Comparison of ENCODE assay signal across 13 cellular contexts in the genomic region with DNA sequence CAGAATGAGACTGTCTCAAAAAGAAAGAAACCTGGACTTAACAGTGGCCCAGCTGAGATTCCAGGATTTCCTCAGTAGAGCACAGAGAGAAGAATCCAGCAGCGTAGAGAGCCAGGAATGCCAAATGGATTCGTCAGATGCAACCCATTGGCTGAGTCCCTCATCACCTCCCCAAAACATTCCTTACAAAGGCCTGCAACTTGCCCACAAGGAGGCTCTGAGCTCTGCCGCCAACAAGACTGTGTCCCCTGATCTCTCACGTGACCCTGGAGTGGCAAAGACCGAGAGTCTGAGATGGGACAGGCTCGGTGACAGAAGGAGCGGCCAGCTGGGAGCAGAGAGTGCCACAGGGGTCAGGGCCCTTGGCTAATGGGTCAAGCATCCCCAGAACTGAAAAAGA. TPM values are rescaled to one million over a fixed set of nuclear protein-coding genes. Genes with fewer than 3 reads are reported as not detected.
DNase-seq lines count a peak whose midpoint lies in the region; ATAC-seq and TF ChIP-seq lines count a peak whose summit lies in the region.
"Had no signal": no experiment of that assay in that cellular context is flagged by ENCODE, and none has a peak within 500 bp of the region (broad histone marks: within the 10 kb centered on the region; RNA-seq: fewer than 3 reads in every experiment).

No MANE protein-coding gene starts in this region.

- H3K36me3 ChIP-seq in transverse colon = no peaks in the 10 kb centered on the region
- H3K36me3 ChIP-seq: BE2C had no signal

- intact Hi-C loops in Right ventricle myocardium inferior (cut with DNase I) (loop anchor here (5.0 kb wide), 1 partner anchor 117 kb away; no protein-coding TSS in a partner anchor), cardiac septum (cut with DNase I) (loop anchor here (5.0 kb wide), 1 partner anchor 38 kb away; no protein-coding TSS in a partner anchor), transverse colon (cut with DNase I; ENCODE audit: low total_unique reads) (loop anchor here (5.0 kb wide), 2 partner anchors 48 to 122 kb away; no protein-coding TSS in a partner anchor)

- TF ChIP-seq CTCF in astrocyte of the spinal cord (IDR thresholded peaks at IDR 0.05; ENCODE audit: low read depth, low read length) (peak; percentile 51), transverse colon (IDR thresholded peaks at IDR 0.05) (peak in 2 of 5 experiments; percentile 14 to 32)

- no peak for TF ChIP-seq POLR2A in transverse colon (IDR thresholded peaks at IDR 0.05)

- H3K4me1 ChIP-seq in transverse colon = peaks cover 3 to 23% (median 22%) of the 10 kb centered on the region in 4 donors
- H3K4me1 ChIP-seq: BE2C had no signal

- CTCF ChIA-PET in activated CD4-positive, alpha-beta memory T cell treated with anti-CD3 and anti-CD28 coated beads, Interleukin-2, amount 10 ng/mL, durations not matched to agents 7 days and 5 days (lab: Charles Lee) = interaction anchor here (1.0 kb wide), 1 partner anchor 559 kb away, joined by 3 read pairs; no protein-coding TSS in a partner anchor

- ATAC-seq in Right ventricle myocardium inferior (no peak), GM19351 (IDR thresholded peaks at IDR 0.05; ENCODE audit: unreplicated experiment) (no peak)
- no peak for ATAC-seq in activated naive CD4-positive, alpha-beta T cell treated with anti-CD3 and anti-CD28 coated beads, Interleukin-2, amount 50 U/mL, for 72 hours
- ATAC-seq: mucosa of descending colon, Panc1 had no signal

- H3K27me3 ChIP-seq in transverse colon = peaks cover 16% of the 10 kb centered on the region

- TF ChIP-seq EP300 in transverse colon (IDR thresholded peaks at IDR 0.05; ENCODE audit: low read depth) = no peak

- H3K4me3 ChIP-seq in astrocyte of the spinal cord (ENCODE audit: low read depth, low read length) = no peak overlapping the region
- no peak overlapping the region for H3K4me3 ChIP-seq in transverse colon
- H3K4me3 ChIP-seq: mucosa of descending colon had no signal

- WGBS in transverse colon (ENCODE audit: low coverage in 1 of 2), 2 donors = 57% methylated on average over 7 of the region's 7 CpGs; no CpG with 5 or more reads in 1 of the 2 donors

- H3K4me3 Mint-ChIP-seq in activated CD4-positive, alpha-beta memory T cell treated with anti-CD3 and anti-CD28 coated beads, Interleukin-2, amount 10 ng/mL, durations not matched to agents 7 days and 5 days = no peak overlapping the region

- peaks cover 15% of the 10 kb centered on the region for H3K27me3 Mint-ChIP-seq in activated CD4-positive, alpha-beta memory T cell treated with anti-CD3 and anti-CD28 coated beads, Interleukin-2, amount 10 ng/mL, durations not matched to agents 7 days and 5 days

- no peaks in the 10 kb centered on the region for H3K9me3 ChIP-seq in transverse colon
- H3K9me3 ChIP-seq: BE2C, mucosa of descending colon had no signal

- no peak overlapping the region for H3K27ac Mint-ChIP-seq in activated CD4-positive, alpha-beta memory T cell treated with anti-CD3 and anti-CD28 coated beads, Interleukin-2, amount 10 ng/mL, durations not matched to agents 7 days and 5 days
- no peak overlapping the region for H3K27ac Mint-ChIP-seq in activated naive CD4-positive, alpha-beta T cell treated with anti-CD3 and anti-CD28 coated beads, Interleukin-2, amount 50 U/mL, for 72 hours

- peak overlapping the region; percentile 41 to 64 (median 59) for H3K27ac ChIP-seq in transverse colon

- peak; percentile 15 for DNase-seq in Right ventricle myocardium inferior (ENCODE audit: missing footprints)
- DNase-seq in cardiac septum (ENCODE audit: low spot score) = no peak
- peak; percentile 88 for DNase-seq in astrocyte of the spinal cord (ENCODE audit: low read depth, low spot score)
- peak; percentile 87 for DNase-seq in iris pigment epithelial cell (ENCODE audit: low read depth)
- DNase-seq in transverse colon = no peak
- no peak for DNase-seq in activated CD4-positive, alpha-beta memory T cell treated with anti-CD3 and anti-CD28 coated beads, Interleukin-2, amount 10 ng/mL, durations not matched to agents 7 days and 5 days
- no peak for DNase-seq in activated naive CD4-positive, alpha-beta T cell treated with anti-CD3 and anti-CD28 coated beads, Interleukin-2, amount 50 U/mL, for 72 hours (ENCODE audit: low spot score in 2 of 2)
- DNase-seq: BE2C; effector memory CD4-positive, alpha-beta T cell; Kasumi-1 had no signal

- no peaks in the 10 kb centered on the region for H3K36me3 Mint-ChIP-seq in activated CD4-positive, alpha-beta memory T cell treated with anti-CD3 and anti-CD28 coated beads, Interleukin-2, amount 10 ng/mL, durations not matched to agents 7 days and 5 days (ENCODE audit: low read depth)
- no peaks in the 10 kb centered on the region for H3K36me3 Mint-ChIP-seq in activated naive CD4-positive, alpha-beta T cell treated with anti-CD3 and anti-CD28 coated beads, Interleukin-2, amount 50 U/mL, for 72 hours

- in situ Hi-C loops in astrocyte of the spinal cord (cut with HindIII; ENCODE audit: low sequenced_read_pairs) (no loop called here), transverse colon (cut with MboI; ENCODE audit: low pct_ligation_motif_present in 1 of 4, low pct_unique_long_range_greater_than_20kb in 1 of 4, low sequenced_read_pairs in 3 of 4) (loop anchor here in 2 of 4 donors (10.0 kb wide), 2 partner anchors 550 to 560 kb away; no protein-coding TSS in a partner anchor)

- peaks cover 15% of the 10 kb centered on the region for H3K4me1 Mint-ChIP-seq in activated CD4-positive, alpha-beta memory T cell treated with anti-CD3 and anti-CD28 coated beads, Interleukin-2, amount 10 ng/mL, durations not matched to agents 7 days and 5 days

- H3K9me3 Mint-ChIP-seq in activated CD4-positive, alpha-beta memory T cell treated with anti-CD3 and anti-CD28 coated beads, Interleukin-2, amount 10 ng/mL, durations not matched to agents 7 days and 5 days = no peaks in the 10 kb centered on the region
- peaks cover 0 to 9% of the 10 kb centered on the region in 2 donors for H3K9me3 Mint-ChIP-seq in activated naive CD4-positive, alpha-beta T cell treated with anti-CD3 and anti-CD28 coated beads, Interleukin-2, amount 50 U/mL, for 72 hours

- POLR2A ChIA-PET in activated CD4-positive, alpha-beta memory T cell treated with anti-CD3 and anti-CD28 coated beads, Interleukin-2, amount 10 ng/mL, durations not matched to agents 7 days and 5 days (lab: Charles Lee) = interaction anchor here (1.0 kb wide), 1 partner anchor 530 kb away, joined by 4 read pairs; no protein-coding TSS in a partner anchor

RNA-seq across cellular contexts. Expression of gene CHMP6, which starts 6.9 kb away (rescaled TPM):
- total RNA-seq in Right ventricle myocardium inferior = 19.0 TPM
- 21.7 TPM for total RNA-seq in cardiac septum
- total RNA-seq in transverse colon = 100 to 1,000 TPM in 1 of 4 donors, 10 to 100 TPM in 3; 38.6 to 107 (median 41.7) TPM
- 10 to 100 TPM; 30.3 to 31.6 TPM for total RNA-seq in activated CD4-positive, alpha-beta memory T cell treated with anti-CD3 and anti-CD28 coated beads, Interleukin-2, amount 10 ng/mL, durations not matched to agents 7 days and 5 days
- total RNA-seq in activated naive CD4-positive, alpha-beta T cell treated with anti-CD3 and anti-CD28 coated beads, Interleukin-2, amount 50 U/mL, for 72 hours = 10 to 100 TPM in 1 of 2 donors, 1 to 10 TPM in 1; 9.7 to 18.5 TPM

RNA-seq across cellular contexts. Expression of gene BAIAP2, which starts 50.2 kb away (rescaled TPM):
- 32.1 TPM for total RNA-seq in Right ventricle myocardium inferior
- 9.8 TPM for total RNA-seq in cardiac septum
- total RNA-seq in transverse colon = 10 to 100 TPM; 11.7 to 62.1 (median 39.6) TPM
- total RNA-seq in activated CD4-positive, alpha-beta memory T cell treated with anti-CD3 and anti-CD28 coated beads, Interleukin-2, amount 10 ng/mL, durations not matched to agents 7 days and 5 days = 1 to 10 TPM; 1.5 to 2.4 TPM
- 10 to 100 TPM in 1 of 2 donors, 1 to 10 TPM in 1; 6.2 to 13.2 TPM for total RNA-seq in activated naive CD4-positive, alpha-beta T cell treated with anti-CD3 and anti-CD28 coated beads, Interleukin-2, amount 50 U/mL, for 72 hours

Comparison
In these comparisons a context has a peak if more than half of its experiments do, and no peak if none do; other contexts are left out.
1. DNase-seq: peak in Right ventricle myocardium inferior (single experiment), astrocyte of the spinal cord (single experiment) and iris pigment epithelial cell (single experiment); none in cardiac septum (single experiment), transverse colon (single experiment), activated CD4-positive, alpha-beta memory T cell treated with anti-CD3 and anti-CD28 coated beads, Interleukin-2, amount 10 ng/mL, durations not matched to agents 7 days and 5 days (single experiment) and activated naive CD4-positive, alpha-beta T cell treated with anti-CD3 and anti-CD28 coated beads, Interleukin-2, amount 50 U/mL, for 72 hours (0 of 2).